Comparison of ENCODE assay signal across 8 cellular contexts in the genomic region with DNA sequence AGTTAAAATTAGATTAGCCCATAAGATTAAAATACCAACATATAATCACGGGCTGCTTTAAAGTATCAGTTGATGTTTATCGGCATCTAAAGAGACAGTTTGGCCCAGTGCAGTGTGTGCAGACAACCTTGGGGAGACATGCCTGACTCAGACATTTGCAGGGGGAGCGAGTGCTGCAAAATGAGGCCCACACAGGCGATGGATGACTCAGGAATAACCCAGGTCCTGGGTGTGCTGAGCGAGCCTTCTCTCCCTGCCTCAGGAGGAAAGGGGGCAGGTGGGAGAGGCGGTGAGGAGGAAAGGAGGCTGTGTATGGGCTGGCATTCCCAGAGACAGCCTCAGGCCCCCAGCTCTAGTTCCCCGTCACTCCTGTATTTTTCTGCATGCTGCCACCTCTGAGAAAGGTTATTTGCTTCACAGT. TPM values are rescaled to one million over a fixed set of nuclear protein-coding genes. Genes with fewer than 3 reads are reported as not detected.
DNase-seq lines count a peak whose midpoint lies in the region; ATAC-seq and TF ChIP-seq lines count a peak whose summit lies in the region.

No MANE protein-coding gene starts in this region.

- no peak overlapping the region for H3K4me3 Mint-ChIP-seq in endodermal cell
- no peak overlapping the region for H3K4me3 Mint-ChIP-seq in neural crest cell
- no peak overlapping the region for H3K4me3 Mint-ChIP-seq in activated T-helper 1 cell treated with anti-CD3 and anti-CD28 coated beads, Interleukin-12 subunit alpha, Interleukin-12 subunit beta, Interleukin-2, Interleukin-4 antibody, amounts not matched to agents 30 ng/mL and 10 ng/mL and 1 ng/mL, durations not matched to agents 14 hours and 24 hours and 36 hours

- H3K36me3 ChIP-seq in Loucy (ENCODE audit: insufficient read depth, low read length): no peaks in the 10 kb centered on the region
- H3K36me3 ChIP-seq in endodermal cell (ENCODE audit: control insufficient read depth, insufficient read depth, low read length): peaks cover 12% of the 10 kb centered on the region

- no peak for TF ChIP-seq CTCF in Loucy (conservative IDR thresholded peaks at IDR 0.05; ENCODE audit: low read length)
- no peak for TF ChIP-seq CTCF in endodermal cell (conservative IDR thresholded peaks at IDR 0.05)
- no peak for TF ChIP-seq CTCF in neural crest cell (conservative IDR thresholded peaks at IDR 0.05)

- H3K4me1 Mint-ChIP-seq in endodermal cell (peaks cover 11% of the 10 kb centered on the region), neural crest cell (peaks cover 35% of the 10 kb centered on the region)
- H3K4me1 Mint-ChIP-seq in activated T-helper 1 cell treated with anti-CD3 and anti-CD28 coated beads, Interleukin-12 subunit alpha, Interleukin-12 subunit beta, Interleukin-2, Interleukin-4 antibody, amounts not matched to agents 30 ng/mL and 10 ng/mL and 1 ng/mL, durations not matched to agents 14 hours and 24 hours and 36 hours (ENCODE audit: low read depth): peaks cover 40% of the 10 kb centered on the region

- peaks cover 9% of the 10 kb centered on the region for H3K36me3 Mint-ChIP-seq in endodermal cell (ENCODE audit: low read depth)
- H3K36me3 Mint-ChIP-seq in neural crest cell (ENCODE audit: low read depth): peaks cover 5% of the 10 kb centered on the region
- peaks cover 9% of the 10 kb centered on the region for H3K36me3 Mint-ChIP-seq in activated T-helper 1 cell treated with anti-CD3 and anti-CD28 coated beads, Interleukin-12 subunit alpha, Interleukin-12 subunit beta, Interleukin-2, Interleukin-4 antibody, amounts not matched to agents 30 ng/mL and 10 ng/mL and 1 ng/mL, durations not matched to agents 14 hours and 24 hours and 36 hours (ENCODE audit: low read depth)

- WGBS in endodermal cell (ENCODE audit: insufficient coverage in 1 of 2, insufficient read length in 1 of 2), 2 experiments: 78 to 86% methylated on average over 5 to 7 of the region's 7 CpGs

- H3K27me3 ChIP-seq in Loucy (ENCODE audit: insufficient read depth, low read length, poor library complexity, severe bottlenecking) (no peaks in the 10 kb centered on the region), endodermal cell (ENCODE audit: control insufficient read depth, insufficient read depth, low read length, poor library complexity, severe bottlenecking) (no peaks in the 10 kb centered on the region)

- H2AFZ ChIP-seq in Loucy (ENCODE audit: low read length): no peak overlapping the region

- intact Hi-C loops in activated T-helper 1 cell treated with anti-CD3 and anti-CD28 coated beads, Interleukin-12 subunit alpha, Interleukin-12 subunit beta, Interleukin-2, Interleukin-4 antibody, amounts not matched to agents 30 ng/mL and 10 ng/mL and 1 ng/mL, durations not matched to agents 14 hours and 24 hours and 36 hours (cut with micrococcal nuclease): no loop called here

- no peaks in the 10 kb centered on the region for H3K9me3 ChIP-seq in Loucy (ENCODE audit: insufficient read depth, low read depth, low read length)
- no peaks in the 10 kb centered on the region for H3K9me3 ChIP-seq in endodermal cell (ENCODE audit: control insufficient read depth, low read length)

- ATAC-seq in HG03095 (IDR thresholded peaks at IDR 0.05; ENCODE audit: unreplicated experiment): no peak

- H3K4me1 ChIP-seq in Loucy (ENCODE audit: insufficient read depth, low read length, poor library complexity, severe bottlenecking) (peaks cover 66% of the 10 kb centered on the region), endodermal cell (ENCODE audit: control insufficient read depth, insufficient read depth, low read length) (no peaks in the 10 kb centered on the region)

- peaks cover 8% of the 10 kb centered on the region for H4K20me1 ChIP-seq in Loucy (ENCODE audit: insufficient read depth, low read length, poor library complexity, severe bottlenecking)

- DNase-seq in ACHN: peak; percentile 77
- DNase-seq in endodermal cell: peak; percentile 49
- no peak for DNase-seq in neural crest cell (ENCODE audit: low read depth, low spot score)
- no peak for DNase-seq in activated T-helper 1 cell treated with anti-CD3 and anti-CD28 coated beads, Interleukin-12 subunit alpha, Interleukin-12 subunit beta, Interleukin-2, Interleukin-4 antibody, amounts not matched to agents 30 ng/mL and 10 ng/mL and 1 ng/mL, durations not matched to agents 14 hours and 24 hours and 36 hours (ENCODE audit: low spot score)
- DNase-seq in NCI-H2107 treated with DMSO at 0.1 percent for 48 hours (lab: John Stamatoyannopoulos, UW; ENCODE audit: unreplicated experiment): no peak
- no peak for DNase-seq in NCI-H2029 treated with DMSO at 0.1 percent for 48 hours (lab: John Stamatoyannopoulos, UW)

- H3K27ac Mint-ChIP-seq in endodermal cell (peak overlapping the region; percentile 55), neural crest cell (ENCODE audit: unreplicated experiment) (peak overlapping the region; percentile 59)
- no peak overlapping the region for H3K27ac Mint-ChIP-seq in activated T-helper 1 cell treated with anti-CD3 and anti-CD28 coated beads, Interleukin-12 subunit alpha, Interleukin-12 subunit beta, Interleukin-2, Interleukin-4 antibody, amounts not matched to agents 30 ng/mL and 10 ng/mL and 1 ng/mL, durations not matched to agents 14 hours and 24 hours and 36 hours

- in situ Hi-C loops in ACHN (cut with HindIII; ENCODE audit: low pct_ligation_motif_present, low pct_unique_long_range_greater_than_20kb, low sequenced_read_pairs): no loop called here

- peaks cover 94% of the 10 kb centered on the region for H3K79me2 ChIP-seq in Loucy (ENCODE audit: insufficient read depth, low read length)

- H3K27ac ChIP-seq in endodermal cell (ENCODE audit: low read depth, low read length): peak overlapping the region; percentile 44

- no peaks in the 10 kb centered on the region for H3K9me2 ChIP-seq in Loucy (replicated peaks; ENCODE audit: low read depth, low read length)

- H3K27me3 Mint-ChIP-seq in endodermal cell (ENCODE audit: insufficient read depth) (no peaks in the 10 kb centered on the region), neural crest cell (ENCODE audit: low read depth) (no peaks in the 10 kb centered on the region)
- H3K27me3 Mint-ChIP-seq in activated T-helper 1 cell treated with anti-CD3 and anti-CD28 coated beads, Interleukin-12 subunit alpha, Interleukin-12 subunit beta, Interleukin-2, Interleukin-4 antibody, amounts not matched to agents 30 ng/mL and 10 ng/mL and 1 ng/mL, durations not matched to agents 14 hours and 24 hours and 36 hours (ENCODE audit: insufficient read depth): no peaks in the 10 kb centered on the region

- H3K4me3 ChIP-seq in Loucy (ENCODE audit: low read length, poor library complexity, severe bottlenecking) (no peak overlapping the region), endodermal cell (ENCODE audit: low read length) (no peak overlapping the region)

- H3K9me3 Mint-ChIP-seq in endodermal cell (no peaks in the 10 kb centered on the region), neural crest cell (no peaks in the 10 kb centered on the region)
- no peaks in the 10 kb centered on the region for H3K9me3 Mint-ChIP-seq in activated T-helper 1 cell treated with anti-CD3 and anti-CD28 coated beads, Interleukin-12 subunit alpha, Interleukin-12 subunit beta, Interleukin-2, Interleukin-4 antibody, amounts not matched to agents 30 ng/mL and 10 ng/mL and 1 ng/mL, durations not matched to agents 14 hours and 24 hours and 36 hours

- H3K9ac ChIP-seq in Loucy (ENCODE audit: low read depth, low read length, poor library complexity, severe bottlenecking) (peak overlapping the region; percentile 40), endodermal cell (ENCODE audit: extremely low read depth, low read length, poor library complexity, severe bottlenecking) (no peak overlapping the region)

- peak overlapping the region; percentile 27 for H3K4me2 ChIP-seq in Loucy (ENCODE audit: low read depth, low read length, poor library complexity, severe bottlenecking)

- H3F3A ChIP-seq in Loucy (ENCODE audit: low read depth): no peaks in the 10 kb centered on the region

RNA-seq across cellular contexts. Expression of gene SLC9A1, which starts 9.0 kb away (rescaled TPM):
- total RNA-seq in endodermal cell (10 to 100 TPM; 25.9 to 34.7 TPM), neural crest cell (24.2 and 27.1 TPM in 2 replicates)
- polyA plus RNA-seq in endodermal cell (2013, experiment 1 of 2): 17.5 TPM
- 18.6 TPM for polyA plus RNA-seq in endodermal cell (2013, experiment 2 of 2)
- 27.9 and 28.8 TPM in 2 replicates for total RNA-seq in activated T-helper 1 cell treated with anti-CD3 and anti-CD28 coated beads, Interleukin-12 subunit alpha, Interleukin-12 subunit beta, Interleukin-2, Interleukin-4 antibody, amounts not matched to agents 30 ng/mL and 10 ng/mL and 1 ng/mL, durations not matched to agents 14 hours and 24 hours and 36 hours

Comparison
In these comparisons a context has a peak if more than half of its experiments do, and no peak if none do; other contexts are left out.
1. DNase-seq: peak in ACHN (single experiment) and endodermal cell (single experiment); none in neural crest cell (single experiment), activated T-helper 1 cell treated with anti-CD3 and anti-CD28 coated beads, Interleukin-12 subunit alpha, Interleukin-12 subunit beta, Interleukin-2, Interleukin-4 antibody, amounts not matched to agents 30 ng/mL and 10 ng/mL and 1 ng/mL, durations not matched to agents 14 hours and 24 hours and 36 hours (single experiment), NCI-H2107 treated with DMSO at 0.1 percent for 48 hours (single experiment) and NCI-H2029 treated with DMSO at 0.1 percent for 48 hours (single experiment).